In genomic region chr11:42112896-42113295, GRCh38 we compare ENCODE assay signal across 8 cellular contexts.
"Had no signal": no experiment of that assay in that cellular context is flagged by ENCODE, and none has a peak within 500 bp of the region (broad histone marks: within the 10 kb centered on the region; RNA-seq: fewer than 3 reads in every experiment).

No MANE protein-coding gene starts in this region.

- FAIRE-seq: HTR-8/SVneo, K562 had no signal

- H3K4me3 Mint-ChIP-seq: HFFc6 had no signal

- H3K27ac Mint-ChIP-seq: HFFc6 had no signal

- H3K9me3 Mint-ChIP-seq: HFFc6 had no signal

- DNase-seq: GM23248, GOT3, H7, HFFc6, IMR-90 had no signal

- ATAC-seq: HCT116, K562 had no signal
